1 cellular context compared by ENCODE assay signal in the genomic region with DNA sequence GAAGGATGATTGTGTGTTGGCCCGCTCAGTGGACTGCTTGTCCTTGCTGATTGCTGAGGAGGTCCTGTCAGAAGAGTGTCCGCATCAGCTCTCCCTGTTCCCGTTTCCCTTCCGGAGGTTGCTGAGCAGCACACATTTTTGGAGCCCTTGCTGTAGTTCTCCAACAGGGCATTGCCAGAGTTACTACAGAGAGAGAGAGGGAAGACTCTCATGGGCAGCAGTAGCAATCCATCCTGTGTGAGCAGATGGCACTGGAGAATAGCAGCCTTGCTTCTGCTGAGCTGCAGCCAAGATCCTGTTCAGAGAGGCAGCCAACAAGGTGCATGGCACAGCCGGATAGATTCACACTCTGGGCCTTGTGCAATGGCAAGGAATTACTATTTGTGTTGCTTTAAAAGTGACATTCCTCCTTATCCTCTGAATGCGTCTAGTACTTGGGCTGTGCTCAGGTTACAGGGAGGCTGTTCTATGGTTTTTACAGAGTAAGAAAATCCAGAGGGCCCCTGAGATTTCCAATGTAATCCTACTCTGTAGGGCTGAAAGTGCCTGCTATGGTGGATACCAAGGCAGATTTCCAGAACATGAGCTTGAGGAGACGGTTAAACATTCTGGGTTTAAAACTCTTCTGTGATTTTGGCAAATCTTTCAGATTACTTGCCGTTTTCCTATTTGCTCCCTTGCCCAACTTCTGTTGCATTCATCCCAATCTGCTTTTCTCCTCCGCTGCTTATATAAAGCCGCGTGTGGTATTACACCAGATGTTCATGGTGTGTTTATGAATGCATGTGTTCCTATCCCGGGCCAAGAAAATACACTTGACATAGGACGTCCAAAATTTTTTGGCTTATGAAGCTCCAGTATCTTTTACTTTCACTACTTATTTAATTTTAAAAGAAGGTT.
TF ChIP-seq lines count a peak whose summit lies in the region.

No MANE protein-coding gene starts in this region.

TF ChIP-seq in IMR-90, 13 proteins besides CTCF, POLR2A, EP300 and RAD21:
- TF ChIP-seq RCOR1 (IDR thresholded peaks at IDR 0.05; ENCODE audit: insufficient replicate concordance, low read length) = no peak
- TF ChIP-seq SMC3 (IDR thresholded peaks at IDR 0.05; ENCODE audit: low read depth, low read length) = no peak
- TF ChIP-seq, protein P1, sequence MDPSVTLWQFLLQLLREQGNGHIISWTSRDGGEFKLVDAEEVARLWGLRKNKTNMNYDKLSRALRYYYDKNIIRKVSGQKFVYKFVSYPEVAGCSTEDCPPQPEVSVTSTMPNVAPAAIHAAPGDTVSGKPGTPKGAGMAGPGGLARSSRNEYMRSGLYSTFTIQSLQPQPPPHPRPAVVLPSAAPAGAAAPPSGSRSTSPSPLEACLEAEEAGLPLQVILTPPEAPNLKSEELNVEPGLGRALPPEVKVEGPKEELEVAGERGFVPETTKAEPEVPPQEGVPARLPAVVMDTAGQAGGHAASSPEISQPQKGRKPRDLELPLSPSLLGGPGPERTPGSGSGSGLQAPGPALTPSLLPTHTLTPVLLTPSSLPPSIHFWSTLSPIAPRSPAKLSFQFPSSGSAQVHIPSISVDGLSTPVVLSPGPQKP (IDR thresholded peaks at IDR 0.05; ENCODE audit: borderline replicate concordance, low read depth, low read length) = no peak
- peak; percentile 13; the same call in 1 of the 2 replicates for TF ChIP-seq CEBPB (IDR thresholded peaks at IDR 0.05; ENCODE audit: low read depth, low read length)
